8 cellular contexts compared by ENCODE assay signal in genomic region chr2:74843371-74844298, GRCh38. TPM values are rescaled to one million over a fixed set of nuclear protein-coding genes. Genes with fewer than 3 reads are reported as not detected.
DNase-seq lines count a peak whose midpoint lies in the region; ATAC-seq and TF ChIP-seq lines count a peak whose summit lies in the region.

No MANE protein-coding gene starts in this region.

- H2AFZ ChIP-seq in Loucy (ENCODE audit: low read length) = no peak overlapping the region

- intact Hi-C loops in lower lobe of right lung (cut with DNase I) = no loop called here

- peaks cover 55% of the 10 kb centered on the region for H4K20me1 ChIP-seq in Loucy (ENCODE audit: insufficient read depth, low read length, poor library complexity, severe bottlenecking)

- no peak overlapping the region for H3K4me3 ChIP-seq in GM12865 (ENCODE audit: low read depth, low read length)
- peak overlapping the region; percentile 46 for H3K4me3 ChIP-seq in Loucy (ENCODE audit: low read length, poor library complexity, severe bottlenecking)
- no peak overlapping the region for H3K4me3 ChIP-seq in lower lobe of right lung
- H3K4me3 ChIP-seq in urinary bladder (ENCODE audit: low read depth, low read length) = no peak overlapping the region

- H3K4me3 Mint-ChIP-seq in activated naive CD8-positive, alpha-beta T cell treated with anti-CD3 and anti-CD28 coated beads, Interleukin-2, amount 50 U/mL, for 24 hours = peak overlapping the region; percentile 55

- peaks cover 58% of the 10 kb centered on the region for H3K36me3 Mint-ChIP-seq in activated naive CD8-positive, alpha-beta T cell treated with anti-CD3 and anti-CD28 coated beads, Interleukin-2, amount 50 U/mL, for 24 hours (ENCODE audit: low read depth)

- H3K4me2 ChIP-seq in Loucy (ENCODE audit: low read depth, low read length, poor library complexity, severe bottlenecking) = peak overlapping the region; percentile 65

- H3K27me3 Mint-ChIP-seq in activated naive CD8-positive, alpha-beta T cell treated with anti-CD3 and anti-CD28 coated beads, Interleukin-2, amount 50 U/mL, for 24 hours = no peaks in the 10 kb centered on the region

- H3K79me2 ChIP-seq in Loucy (ENCODE audit: insufficient read depth, low read length) = peaks cover 99% of the 10 kb centered on the region

- H3K9me3 Mint-ChIP-seq in activated naive CD8-positive, alpha-beta T cell treated with anti-CD3 and anti-CD28 coated beads, Interleukin-2, amount 50 U/mL, for 24 hours = no peaks in the 10 kb centered on the region

- WGBS in urinary bladder = 52% methylated on average over 5 of the region's 5 CpGs

- TF ChIP-seq CTCF in GM12865 (IDR thresholded peaks at IDR 0.05; ENCODE audit: insufficient read depth, low read depth, low read length, missing control alignments) = no peak
- no peak for TF ChIP-seq CTCF in Loucy (conservative IDR thresholded peaks at IDR 0.05; ENCODE audit: low read length)
- TF ChIP-seq CTCF in lower lobe of right lung (IDR thresholded peaks at IDR 0.05) = no peak

- H3K4me1 ChIP-seq in Loucy (ENCODE audit: insufficient read depth, low read length, poor library complexity, severe bottlenecking) (peaks cover 80% of the 10 kb centered on the region), lower lobe of right lung (peaks cover 73% of the 10 kb centered on the region), urinary bladder (ENCODE audit: insufficient read depth) (peaks cover 6% of the 10 kb centered on the region)

- H3K36me3 ChIP-seq in Loucy (ENCODE audit: insufficient read depth, low read length) (peaks cover 8% of the 10 kb centered on the region; the same call in 1 of the 2 replicates), lower lobe of right lung (no peaks in the 10 kb centered on the region), urinary bladder (ENCODE audit: insufficient read depth) (no peaks in the 10 kb centered on the region)

- H3K27ac Mint-ChIP-seq in activated naive CD8-positive, alpha-beta T cell treated with anti-CD3 and anti-CD28 coated beads, Interleukin-2, amount 50 U/mL, for 24 hours = peak overlapping the region; percentile 91

- H3F3A ChIP-seq in Loucy (ENCODE audit: low read depth) = no peaks in the 10 kb centered on the region

- H3K9ac ChIP-seq in Loucy (ENCODE audit: low read depth, low read length, poor library complexity, severe bottlenecking) = peak overlapping the region; percentile 53

- DNase-seq in GM12865 (ENCODE audit: low read depth) (peak; percentile 74), lower lobe of right lung (no peak), NCI-H1417 treated with DMSO at 0.1 percent for 48 hours (lab: John Stamatoyannopoulos, UW) (no peak), GOT3 (lab: John Stamatoyannopoulos, UW) (no peak)
- no peak for DNase-seq in activated naive CD8-positive, alpha-beta T cell treated with anti-CD3 and anti-CD28 coated beads, Interleukin-2, amount 50 U/mL, for 24 hours

- no peaks in the 10 kb centered on the region for H3K9me2 ChIP-seq in Loucy (replicated peaks; ENCODE audit: low read depth, low read length)

- H3K9me3 ChIP-seq in Loucy (ENCODE audit: insufficient read depth, low read depth, low read length) (no peaks in the 10 kb centered on the region), lower lobe of right lung (no peaks in the 10 kb centered on the region)

- peak overlapping the region; percentile 70 for H3K27ac ChIP-seq in lower lobe of right lung
- H3K27ac ChIP-seq in urinary bladder (ENCODE audit: low read depth) = peak overlapping the region; percentile 44

- peaks cover 96% of the 10 kb centered on the region for H3K4me1 Mint-ChIP-seq in activated naive CD8-positive, alpha-beta T cell treated with anti-CD3 and anti-CD28 coated beads, Interleukin-2, amount 50 U/mL, for 24 hours

- H3K27me3 ChIP-seq in Loucy (ENCODE audit: insufficient read depth, low read length, poor library complexity, severe bottlenecking) = no peaks in the 10 kb centered on the region
- H3K27me3 ChIP-seq in lower lobe of right lung (ENCODE audit: low read depth) = no peaks in the 10 kb centered on the region

- ATAC-seq in GM21786 (IDR thresholded peaks at IDR 0.05; ENCODE audit: unreplicated experiment) (peak; percentile 86), lower lobe of right lung (peak; percentile 36 to 52)
- peak; percentile 91 for ATAC-seq in activated naive CD8-positive, alpha-beta T cell treated with anti-CD3 and anti-CD28 coated beads, Interleukin-2, amount 50 U/mL, for 24 hours

RNA-seq across cellular contexts. Expression of gene HK2, which starts 9.7 kb away (rescaled TPM):
- total RNA-seq in lower lobe of right lung = 86.7 TPM
- 9.7 TPM for total RNA-seq in urinary bladder
- polyA plus RNA-seq in urinary bladder = 8.2 TPM
